ENCODE assay signal across 16 cellular contexts in the genomic region with DNA sequence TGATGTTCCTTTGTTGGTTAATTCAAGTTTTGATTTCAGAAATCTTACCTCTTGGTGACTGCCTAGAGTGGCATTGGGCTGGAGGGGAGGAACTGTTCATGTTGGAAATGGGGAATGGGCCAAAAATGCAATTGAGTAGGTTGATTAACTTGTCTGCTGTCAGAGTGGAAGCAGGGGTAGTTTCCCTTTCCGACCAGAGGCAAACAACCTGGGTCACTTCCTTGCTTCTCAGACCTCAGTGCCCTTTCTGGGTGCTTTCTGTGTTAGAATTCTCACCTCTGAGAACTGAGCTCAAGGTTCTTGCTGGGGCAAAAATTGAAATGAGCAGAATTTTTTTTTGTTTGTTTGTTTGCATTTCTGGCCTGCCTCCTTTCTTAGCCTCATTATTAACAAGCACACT. TPM values are rescaled to one million over a fixed set of nuclear protein-coding genes. Genes with fewer than 3 reads are reported as not detected.
DNase-seq lines count a peak whose midpoint lies in the region; ATAC-seq and TF ChIP-seq lines count a peak whose summit lies in the region.
"Had no signal": no experiment of that assay in that cellular context is flagged by ENCODE, and none has a peak within 500 bp of the region (broad histone marks: within the 10 kb centered on the region; RNA-seq: fewer than 3 reads in every experiment).

No MANE protein-coding gene starts in this region.

- intact Hi-C loops in CD4-positive, alpha-beta T cell (cut with DNase I, micrococcal nuclease), result loop anchor here (1.0 to 2.0 kb wide), 5 partner anchors 45 to 255 kb away; partner anchors contain the start of gene RIMKLB (in 1 of the 2)
- intact Hi-C loops in testis (cut with DNase I; ENCODE audit: low total_unique reads), result no loop called here

- TF ChIP-seq POLR2A in testis (IDR thresholded peaks at IDR 0.05), result no peak

- POLR2A ChIA-PET in CD4-positive, alpha-beta T cell (lab: Charles Lee), result interaction anchor here (0.7 to 4.6 kb wide), 12 partner anchors 10 to 307 kb away, joined by 3 to 71 read pairs (median 20); no protein-coding TSS in a partner anchor

- peak overlapping the region; percentile 93 for H3K27ac Mint-ChIP-seq in CD4-positive, alpha-beta T cell
- peak overlapping the region in 1 of 3 donors; percentile 59 for H3K27ac Mint-ChIP-seq in IgD-negative memory B cell
- H3K27ac Mint-ChIP-seq in activated T-helper 17 cell treated with anti-CD3 and anti-CD28 coated beads, Interleukin-2, amount 50 U/mL, for 72 hours, result peak overlapping the region; percentile 48
- peak overlapping the region; percentile 96 to 97 for H3K27ac Mint-ChIP-seq in natural killer cell treated with Interleukin-12 subunit alpha and Interleukin-12 subunit beta and Interleukin-15 and Interleukin-18, amount 100 ng/mL, for 72 hours

- CTCF ChIA-PET in CD4-positive, alpha-beta T cell (lab: Charles Lee), result interaction anchor here (0.6 to 7.3 kb wide), 10 partner anchors 38 to 112 kb away, joined by 3 to 75 read pairs (median 14); no protein-coding TSS in a partner anchor

- H3K9me3 Mint-ChIP-seq in CD4-positive, alpha-beta T cell, result no peaks in the 10 kb centered on the region
- peaks cover 0 to 7% (median 2%) of the 10 kb centered on the region in 3 donors for H3K9me3 Mint-ChIP-seq in IgD-negative memory B cell
- peaks cover 6% of the 10 kb centered on the region for H3K9me3 Mint-ChIP-seq in activated T-helper 17 cell treated with anti-CD3 and anti-CD28 coated beads, Interleukin-2, amount 50 U/mL, for 72 hours
- peaks cover 5% of the 10 kb centered on the region for H3K9me3 Mint-ChIP-seq in natural killer cell treated with Interleukin-12 subunit alpha and Interleukin-12 subunit beta and Interleukin-15 and Interleukin-18, amount 100 ng/mL, for 72 hours

- peak overlapping the region; percentile 91 for H3K4me3 Mint-ChIP-seq in CD4-positive, alpha-beta T cell
- peak overlapping the region; percentile 22 to 98 (median 82) for H3K4me3 Mint-ChIP-seq in IgD-negative memory B cell
- peak overlapping the region; percentile 96 for H3K4me3 Mint-ChIP-seq in activated T-helper 17 cell treated with anti-CD3 and anti-CD28 coated beads, Interleukin-2, amount 50 U/mL, for 72 hours
- peak overlapping the region; percentile 99 for H3K4me3 Mint-ChIP-seq in natural killer cell treated with Interleukin-12 subunit alpha and Interleukin-12 subunit beta and Interleukin-15 and Interleukin-18, amount 100 ng/mL, for 72 hours

- no peaks in the 10 kb centered on the region for H3K9me3 ChIP-seq in CD4-positive, alpha-beta T cell (ENCODE audit: control insufficient read depth, low read length)
- H3K9me3 ChIP-seq in testis, result no peaks in the 10 kb centered on the region
- H3K9me3 ChIP-seq: mucosa of descending colon had no signal

- no peaks in the 10 kb centered on the region for H3K36me3 ChIP-seq in testis (ENCODE audit: low read depth, missing control alignments)

- no peak for ATAC-seq in CD4-positive, alpha-beta T cell (ENCODE audit: poor library complexity)
- ATAC-seq in activated T-helper 17 cell treated with anti-CD3 and anti-CD28 coated beads, Interleukin-2, amount 50 U/mL, for 72 hours (replicated peaks), result no peak
- no peak for ATAC-seq in natural killer cell treated with Interleukin-12 subunit alpha and Interleukin-12 subunit beta and Interleukin-15 and Interleukin-18, amount 100 ng/mL, for 72 hours
- ATAC-seq in GM18870 (IDR thresholded peaks at IDR 0.05; ENCODE audit: unreplicated experiment), result no peak
- ATAC-seq: mucosa of descending colon had no signal

- no peak for DNase-seq in CD4-positive, alpha-beta T cell
- no peak for DNase-seq in natural killer cell treated with Interleukin-12 subunit alpha and Interleukin-12 subunit beta and Interleukin-15 and Interleukin-18, amount 100 ng/mL, for 72 hours (ENCODE audit: low spot score)
- DNase-seq in NCI-H1417 (lab: John Stamatoyannopoulos, UW) (no peak), epidermal melanocyte (ENCODE audit: insufficient read length, low spot score) (no peak), testis (no peak)
- DNase-seq: C1 segment of cervical spinal cord, caudate nucleus, EL, GOT3, NCI-H2029 treated with DMSO at 0.1 percent for 48 hours, NCI-H748 treated with DMSO at 0.1 percent for 48 hours, Right ventricle myocardium superior had no signal

- H3K4me3 ChIP-seq in testis, result no peak overlapping the region
- H3K4me3 ChIP-seq: mucosa of descending colon had no signal

- no peaks in the 10 kb centered on the region for H3K27me3 ChIP-seq in CD4-positive, alpha-beta T cell (ENCODE audit: control insufficient read depth, insufficient read depth, low read length)
- H3K27me3 ChIP-seq in testis, result no peaks in the 10 kb centered on the region

- H3K27me3 Mint-ChIP-seq in CD4-positive, alpha-beta T cell, result no peaks in the 10 kb centered on the region
- no peaks in the 10 kb centered on the region for H3K27me3 Mint-ChIP-seq in IgD-negative memory B cell
- H3K27me3 Mint-ChIP-seq in activated T-helper 17 cell treated with anti-CD3 and anti-CD28 coated beads, Interleukin-2, amount 50 U/mL, for 72 hours, result no peaks in the 10 kb centered on the region
- no peaks in the 10 kb centered on the region for H3K27me3 Mint-ChIP-seq in natural killer cell treated with Interleukin-12 subunit alpha and Interleukin-12 subunit beta and Interleukin-15 and Interleukin-18, amount 100 ng/mL, for 72 hours

- peaks cover 72% of the 10 kb centered on the region for H3K4me1 Mint-ChIP-seq in CD4-positive, alpha-beta T cell (ENCODE audit: low read depth)
- peaks cover 18 to 37% (median 36%) of the 10 kb centered on the region in 3 donors for H3K4me1 Mint-ChIP-seq in IgD-negative memory B cell
- peaks cover 45% of the 10 kb centered on the region for H3K4me1 Mint-ChIP-seq in activated T-helper 17 cell treated with anti-CD3 and anti-CD28 coated beads, Interleukin-2, amount 50 U/mL, for 72 hours
- H3K4me1 Mint-ChIP-seq in natural killer cell treated with Interleukin-12 subunit alpha and Interleukin-12 subunit beta and Interleukin-15 and Interleukin-18, amount 100 ng/mL, for 72 hours (ENCODE audit: low read depth in 2 of 2), result peaks cover 49 to 69% of the 10 kb centered on the region in 2 donors

- TF ChIP-seq CTCF in CD4-positive, alpha-beta T cell (IDR thresholded peaks at IDR 0.05), result no peak
- no peak for TF ChIP-seq CTCF in testis (IDR thresholded peaks at IDR 0.05)

- H3K4me1 ChIP-seq in testis, result no peaks in the 10 kb centered on the region

- H3K27ac ChIP-seq in CD4-positive, alpha-beta T cell (ENCODE audit: low read depth, low read length), result peak overlapping the region; percentile 95
- no peak overlapping the region for H3K27ac ChIP-seq in testis

- peaks cover 40% of the 10 kb centered on the region for H3K36me3 Mint-ChIP-seq in CD4-positive, alpha-beta T cell (ENCODE audit: low read depth)
- peaks cover 10% of the 10 kb centered on the region for H3K36me3 Mint-ChIP-seq in IgD-negative memory B cell
- H3K36me3 Mint-ChIP-seq in activated T-helper 17 cell treated with anti-CD3 and anti-CD28 coated beads, Interleukin-2, amount 50 U/mL, for 72 hours (ENCODE audit: low read depth), result peaks cover 19% of the 10 kb centered on the region
- peaks cover 19% of the 10 kb centered on the region for H3K36me3 Mint-ChIP-seq in natural killer cell treated with Interleukin-12 subunit alpha and Interleukin-12 subunit beta and Interleukin-15 and Interleukin-18, amount 100 ng/mL, for 72 hours

- WGBS in testis, 2 donors, result 65 to 92% methylated on average over 1 of the region's 1 CpG

RNA-seq across cellular contexts. Expression of gene M6PR, which starts 2.3 kb away (rescaled TPM):
- total RNA-seq in CD4-positive, alpha-beta T cell, result 10 to 100 TPM; 53.4 to 55.8 TPM
- polyA plus RNA-seq in IgD-negative memory B cell (186 TPM), testis (ENCODE audit: insufficient read depth, low read depth, low replicate concordance) (127 TPM)
- 100 to 1,000 TPM; 144 to 199 TPM for total RNA-seq in activated T-helper 17 cell treated with anti-CD3 and anti-CD28 coated beads, Interleukin-2, amount 50 U/mL, for 72 hours
- 100 to 1,000 TPM; 213 to 346 TPM for total RNA-seq in natural killer cell treated with Interleukin-12 subunit alpha and Interleukin-12 subunit beta and Interleukin-15 and Interleukin-18, amount 100 ng/mL, for 72 hours
- total RNA-seq in testis, result 100 to 1,000 TPM; 166 to 172 TPM

RNA-seq across cellular contexts. Expression of gene PHC1, which starts 37.4 kb away (rescaled TPM):
- total RNA-seq in CD4-positive, alpha-beta T cell, result 10 to 100 TPM; 46.6 to 47.2 TPM
- polyA plus RNA-seq in IgD-negative memory B cell (18.7 TPM), testis (ENCODE audit: insufficient read depth, low read depth, low replicate concordance) (112 TPM)
- 10 to 100 TPM; 13.0 to 17.0 TPM for total RNA-seq in activated T-helper 17 cell treated with anti-CD3 and anti-CD28 coated beads, Interleukin-2, amount 50 U/mL, for 72 hours
- 10 to 100 TPM in 1 of 2 donors, 1 to 10 TPM in 1; 8.4 to 15.9 TPM for total RNA-seq in natural killer cell treated with Interleukin-12 subunit alpha and Interleukin-12 subunit beta and Interleukin-15 and Interleukin-18, amount 100 ng/mL, for 72 hours
- 100 to 1,000 TPM; 134 to 154 TPM for total RNA-seq in testis

RNA-seq across cellular contexts. Expression of gene KLRG1, which starts 37.6 kb away (rescaled TPM):
- 10 to 100 TPM in 1 of 2 experiments, 1 to 10 TPM in 1; 8.4 to 10.5 TPM for total RNA-seq in CD4-positive, alpha-beta T cell
- 16.8 TPM for polyA plus RNA-seq in IgD-negative memory B cell
- total RNA-seq in activated T-helper 17 cell treated with anti-CD3 and anti-CD28 coated beads, Interleukin-2, amount 50 U/mL, for 72 hours, result 1 to 10 TPM; 3.0 to 4.8 TPM
- total RNA-seq in natural killer cell treated with Interleukin-12 subunit alpha and Interleukin-12 subunit beta and Interleukin-15 and Interleukin-18, amount 100 ng/mL, for 72 hours, result 10 to 100 TPM in 1 of 2 donors, 1 to 10 TPM in 1; 6.7 to 23.2 TPM
- 1 to 10 TPM; 3.5 to 4.6 TPM for total RNA-seq in testis
- 2.4 TPM for polyA plus RNA-seq in testis (ENCODE audit: insufficient read depth, low read depth, low replicate concordance)
